Comparison of ENCODE assay signal across 8 cellular contexts in the genomic region with DNA sequence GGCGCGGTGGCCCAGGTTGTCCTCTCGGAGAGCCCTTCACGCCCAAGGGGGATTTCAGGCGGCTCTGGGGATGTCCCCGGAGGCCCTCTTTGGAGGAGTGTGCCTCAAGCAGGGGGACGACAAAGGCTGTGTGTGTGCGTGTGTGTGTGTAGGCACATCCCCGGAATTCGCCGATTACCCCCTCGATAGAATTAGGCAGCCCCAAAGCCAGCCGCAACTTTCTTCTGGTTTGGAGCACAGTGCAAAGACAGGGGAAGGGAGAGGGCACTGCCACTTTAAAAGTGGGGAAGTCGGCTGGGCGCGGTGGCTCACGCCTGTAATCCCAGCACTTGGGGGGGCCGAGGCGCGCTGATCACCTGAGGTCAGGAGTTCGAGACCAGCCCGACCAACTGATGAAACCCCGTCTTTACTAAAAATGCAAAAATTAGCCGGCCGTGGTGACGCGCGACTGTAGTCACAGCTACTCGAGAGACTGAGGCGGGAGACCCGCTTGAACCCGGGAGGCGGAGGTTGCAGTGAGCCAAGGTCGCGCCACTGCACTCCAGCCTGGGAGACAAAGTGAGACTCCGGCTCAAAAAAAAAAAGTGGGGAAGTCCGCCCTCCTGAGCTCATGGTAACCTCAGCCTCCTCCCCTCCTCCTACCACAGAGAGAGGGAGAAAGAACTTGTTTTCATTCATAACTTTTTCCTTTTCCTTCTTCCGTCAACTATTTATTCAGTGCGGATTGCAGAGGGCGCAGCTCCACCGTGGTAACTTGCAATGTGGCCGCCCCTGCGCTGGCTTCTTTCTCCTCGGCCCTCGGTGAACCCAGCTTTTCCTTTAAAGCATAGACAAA. TPM values are rescaled to one million over a fixed set of nuclear protein-coding genes. Genes with fewer than 3 reads are reported as not detected.
DNase-seq lines count a peak whose midpoint lies in the region; ATAC-seq and TF ChIP-seq lines count a peak whose summit lies in the region.

No MANE protein-coding gene starts in this region.

- H3K36me3 ChIP-seq in right atrium auricular region (peaks cover 65% of the 10 kb centered on the region), rectal smooth muscle tissue (ENCODE audit: control insufficient read depth, insufficient read depth, low read length) (peaks cover 7% of the 10 kb centered on the region)

- peaks cover 34 to 43% (median 35%) of the 10 kb centered on the region in 3 donors for H3K27me3 Mint-ChIP-seq in CD14-positive monocyte (ENCODE audit: low read depth in 3 of 3)

- no peaks in the 10 kb centered on the region for H3K9me3 ChIP-seq in right atrium auricular region

- TF ChIP-seq CTCF in CD14-positive monocyte (IDR thresholded peaks at IDR 0.05) (no peak), right atrium auricular region (IDR thresholded peaks at IDR 0.05) (peak in 1 of 2 donors; percentile 42)

- peak overlapping the region; percentile 63 to 74 for H3K4me3 ChIP-seq in right atrium auricular region
- peak overlapping the region; percentile 83 for H3K4me3 ChIP-seq in rectal smooth muscle tissue (ENCODE audit: low read length)

- H3K4me1 Mint-ChIP-seq in CD14-positive monocyte, result peaks cover 33% of the 10 kb centered on the region

- intact Hi-C loops in CD14-positive monocyte (cut with micrococcal nuclease), result loop anchor here (5.0 to 10.0 kb wide), 4 partner anchors 46 to 263 kb away; no protein-coding TSS in a partner anchor

- H3K27ac Mint-ChIP-seq in CD14-positive monocyte, result peak overlapping the region in 6 of 7 donors; percentile 75 to 84 (median 83)

- H3K4me1 ChIP-seq in right atrium auricular region (peaks cover 0 to 17% of the 10 kb centered on the region in 2 donors), rectal smooth muscle tissue (ENCODE audit: control insufficient read depth, insufficient read depth, low read length) (no peaks in the 10 kb centered on the region)

- H3K27ac ChIP-seq in right atrium auricular region (peak overlapping the region; percentile 96), rectal smooth muscle tissue (ENCODE audit: low read depth, low read length) (peak overlapping the region; percentile 89)

- H3K9ac ChIP-seq in rectal smooth muscle tissue (ENCODE audit: low read length), result peak overlapping the region; percentile 57

- peaks cover 0 to 17% (median 2%) of the 10 kb centered on the region in 7 donors for H3K9me3 Mint-ChIP-seq in CD14-positive monocyte

- H3K27me3 ChIP-seq in right atrium auricular region (no peaks in the 10 kb centered on the region), rectal smooth muscle tissue (ENCODE audit: control insufficient read depth, insufficient read depth, low read length) (no peaks in the 10 kb centered on the region)

- ATAC-seq in GM19351 (IDR thresholded peaks at IDR 0.05; ENCODE audit: unreplicated experiment) (peak; percentile 15), HG03469 (IDR thresholded peaks at IDR 0.05; ENCODE audit: unreplicated experiment) (peak; percentile 15), GM18858 (IDR thresholded peaks at IDR 0.05; ENCODE audit: unreplicated experiment) (no peak)

- peaks cover 0 to 15% of the 10 kb centered on the region in 2 donors for H3K36me3 Mint-ChIP-seq in CD14-positive monocyte

- peak; percentile 53 for DNase-seq in CD14-positive monocyte (ENCODE audit: low spot score)
- DNase-seq in SW480 (ENCODE audit: low spot score), result peak; percentile 63
- peak; percentile 41 for DNase-seq in amniotic stem cell (lab: John Stamatoyannopoulos, UW)
- DNase-seq in right atrium auricular region (ENCODE audit: low spot score), result no peak

- peak overlapping the region; percentile 93 to 97 for H3K4me3 Mint-ChIP-seq in CD14-positive monocyte

RNA-seq across cellular contexts. Expression of gene SPRY1, which starts 2.4 kb away (rescaled TPM):
- 1 to 10 TPM; 2.0 to 3.7 TPM for polyA plus RNA-seq in CD14-positive monocyte
- total RNA-seq in right atrium auricular region, result 100 to 1,000 TPM in 1 of 2 donors, 10 to 100 TPM in 1; 50.0 to 118 TPM
